8 cellular contexts compared by ENCODE assay signal in genomic region chr12:12008931-12009611, GRCh38.
A peak's percentile ranks its signal among the peaks of the same experiment; 100 is the strongest.
DNase-seq lines count a peak whose midpoint lies in the region; ATAC-seq and TF ChIP-seq lines count a peak whose summit lies in the region.

No MANE protein-coding gene starts in this region.

- peak overlapping the region in 1 of 3 donors; percentile 61 for H3K27ac Mint-ChIP-seq in IgD-negative memory B cell
- H3K27ac Mint-ChIP-seq in activated naive CD4-positive, alpha-beta T cell treated with anti-CD3 and anti-CD28 coated beads, Interleukin-2, amount 50 U/mL, for 72 hours, result peak overlapping the region; percentile 98 to 100

- TF ChIP-seq CTCF in DOHH2 (IDR thresholded peaks at IDR 0.05; ENCODE audit: low read depth, low read length, poor library complexity, severe bottlenecking), result peak; percentile 19
- TF ChIP-seq CTCF in left lung (IDR thresholded peaks at IDR 0.05), result no peak

- ATAC-seq in GM21723 (IDR thresholded peaks at IDR 0.05; ENCODE audit: unreplicated experiment) (peak; percentile 37), left lung (peak; percentile 86)
- peak; percentile 65 to 72 for ATAC-seq in activated naive CD4-positive, alpha-beta T cell treated with anti-CD3 and anti-CD28 coated beads, Interleukin-2, amount 50 U/mL, for 72 hours

- H3K79me2 ChIP-seq in DOHH2 (ENCODE audit: control insufficient read depth, low read length), result no peaks in the 10 kb centered on the region

- H3K4me1 ChIP-seq in DOHH2 (ENCODE audit: control insufficient read depth, low read length) (peaks cover 51% of the 10 kb centered on the region), left lung (peaks cover 3 to 41% of the 10 kb centered on the region in 2 donors)

- H3K9me3 Mint-ChIP-seq in IgD-negative memory B cell, result peaks cover 0 to 2% (median 0%) of the 10 kb centered on the region in 3 donors
- peaks cover 16 to 24% of the 10 kb centered on the region in 2 donors for H3K9me3 Mint-ChIP-seq in activated naive CD4-positive, alpha-beta T cell treated with anti-CD3 and anti-CD28 coated beads, Interleukin-2, amount 50 U/mL, for 72 hours

- H4K20me1 ChIP-seq in DOHH2 (ENCODE audit: control insufficient read depth, insufficient read depth, low read depth, low read length), result no peaks in the 10 kb centered on the region

- peak overlapping the region; percentile 76 for H3K4me2 ChIP-seq in DOHH2 (ENCODE audit: low read length)

- H3K9me3 ChIP-seq in DOHH2 (ENCODE audit: control insufficient read depth, insufficient read depth, low read length) (no peaks in the 10 kb centered on the region), left lung (no peaks in the 10 kb centered on the region)

- H3K27me3 ChIP-seq in DOHH2 (ENCODE audit: control insufficient read depth, low read length) (no peaks in the 10 kb centered on the region), left lung (no peaks in the 10 kb centered on the region)

- H3K4me1 Mint-ChIP-seq in IgD-negative memory B cell, result peaks cover 43 to 54% (median 49%) of the 10 kb centered on the region in 3 donors

- H3K36me3 ChIP-seq in DOHH2 (ENCODE audit: control insufficient read depth, low read length) (no peaks in the 10 kb centered on the region), left lung (no peaks in the 10 kb centered on the region)

- H3K36me3 Mint-ChIP-seq in IgD-negative memory B cell, result peaks cover 2% of the 10 kb centered on the region
- H3K36me3 Mint-ChIP-seq in activated naive CD4-positive, alpha-beta T cell treated with anti-CD3 and anti-CD28 coated beads, Interleukin-2, amount 50 U/mL, for 72 hours, result peaks cover 13 to 49% of the 10 kb centered on the region in 2 donors

- H3K4me3 ChIP-seq in DOHH2 (ENCODE audit: low read length) (peak overlapping the region; percentile 32; the same call in 1 of the 2 replicates), left lung (no peak overlapping the region)

- no peaks in the 10 kb centered on the region for H3K9me2 ChIP-seq in DOHH2 (replicated peaks; ENCODE audit: control insufficient read depth, low read length)

- intact Hi-C loops in left lung (cut with DNase I), result no loop called here

- peak; percentile 12 for DNase-seq in OCI-M1 (lab: John Stamatoyannopoulos, UW)
- peak; percentile 73 to 81 for DNase-seq in activated naive CD4-positive, alpha-beta T cell treated with anti-CD3 and anti-CD28 coated beads, Interleukin-2, amount 50 U/mL, for 72 hours (ENCODE audit: low spot score in 2 of 2)
- peak in 1 of 2 donors; percentile 72 for DNase-seq in left lung
- no peak for DNase-seq in NCI-H774 (lab: John Stamatoyannopoulos, UW)
- DNase-seq in Ammon's horn (ENCODE audit: low spot score), result no peak

- H3K4me3 Mint-ChIP-seq in IgD-negative memory B cell, result peak overlapping the region; percentile 4 to 69 (median 46)

- peaks cover 8% of the 10 kb centered on the region for H3F3A ChIP-seq in DOHH2 (ENCODE audit: control insufficient read depth, insufficient read depth)

- H3K27ac ChIP-seq in DOHH2 (ENCODE audit: low read depth, low read length) (peak overlapping the region; percentile 63), left lung (peak overlapping the region; percentile 10 to 90)

- peaks cover 10% of the 10 kb centered on the region for H3K27me3 Mint-ChIP-seq in IgD-negative memory B cell

Comparison
In these comparisons a context has a peak if more than half of its experiments do, and no peak if none do; other contexts are left out.
1. DNase-seq: peak in OCI-M1 (single experiment) and activated naive CD4-positive, alpha-beta T cell treated with anti-CD3 and anti-CD28 coated beads, Interleukin-2, amount 50 U/mL, for 72 hours (2 of 2); none in NCI-H774 (single experiment) and Ammon's horn (single experiment).
2. Peak in every context shown above with its lines, with median percentiles within 50 percentile points of each other: ATAC-seq.